ENCODE assay signal across 11 cellular contexts in the genomic region with DNA sequence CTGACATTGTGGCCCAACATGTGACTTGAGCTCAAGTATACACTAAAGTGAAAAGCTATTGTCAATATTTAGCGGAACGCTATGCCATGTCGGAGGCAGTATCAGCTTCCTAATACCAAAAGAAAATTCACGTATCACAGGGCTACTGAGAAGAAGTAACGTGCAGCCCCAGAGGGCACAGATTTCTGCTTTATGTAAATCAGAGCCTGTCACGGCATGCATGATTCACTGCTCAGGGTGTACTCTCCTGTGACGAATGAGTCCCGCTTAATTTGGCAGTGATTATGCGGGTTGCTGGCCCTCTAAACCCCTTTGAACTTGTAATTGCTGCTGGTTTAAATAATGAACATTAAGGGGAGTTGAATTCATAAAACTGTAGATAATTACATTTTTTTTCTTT.
DNase-seq lines count a peak whose midpoint lies in the region; ATAC-seq, FAIRE-seq and TF ChIP-seq lines count a peak whose summit lies in the region.
"Had no signal": no experiment of that assay in that cellular context is flagged by ENCODE, and none has a peak within 500 bp of the region (broad histone marks: within the 10 kb centered on the region; RNA-seq: fewer than 3 reads in every experiment).

No MANE protein-coding gene starts in this region.

- H3K27me3 ChIP-seq in GM23248 (replicated peaks; ENCODE audit: insufficient read depth): no peaks in the 10 kb centered on the region
- H3K27me3 ChIP-seq: MG63 had no signal

- H3K4me3 ChIP-seq in GM23248: 0 out of 2 replicates have a peak overlapping the region, but pooled peaks have one; percentile 54
- H3K4me3 ChIP-seq: MG63 had no signal

- no peak for ATAC-seq in HG03175 (IDR thresholded peaks at IDR 0.05; ENCODE audit: unreplicated experiment)
- ATAC-seq: activated T-cell treated with anti-CD3 and anti-CD28 coated beads, Interleukin-2, amount 50 U/mL, for 72 hours; stimulated activated naive B cell treated with anti-CD40 and anti-IgM and Interleukin-4, amounts not matched to agents 10 μg/mL and 1 μg/mL and 100 μg/mL, for 72 hours had no signal

- DNase-seq in GM23248: peak; percentile 93
- peak; percentile 35 for DNase-seq in T1000 (lab: John Stamatoyannopoulos, UW)
- DNase-seq in foreskin melanocyte: peak; percentile 10
- DNase-seq in retina: peak; percentile 49
- DNase-seq in Ammon's horn (ENCODE audit: low spot score): no peak
- DNase-seq in H54 (ENCODE audit: insufficient read length, low spot score): no peak
- no peak for DNase-seq in D341Med (ENCODE audit: low spot score)
- DNase-seq: activated T-cell treated with anti-CD3 and anti-CD28 coated beads, Interleukin-2, amount 50 U/mL, for 72 hours; MG63; stimulated activated naive B cell treated with anti-CD40 and anti-IgM and Interleukin-4, amounts not matched to agents 10 μg/mL and 1 μg/mL and 100 μg/mL, for 72 hours had no signal

- H3K27ac ChIP-seq in GM23248: peak overlapping the region; percentile 89

- no peaks in the 10 kb centered on the region for H3K9me3 ChIP-seq in GM23248 (ENCODE audit: low read depth)
- H3K9me3 ChIP-seq: MG63 had no signal

- no peak for TF ChIP-seq POLR2A in H54 (IDR thresholded peaks at IDR 0.05; ENCODE audit: low read depth, low read length)

- no peaks in the 10 kb centered on the region for H3K9me2 ChIP-seq in GM23248 (ENCODE audit: insufficient read depth)

- peaks cover 14% of the 10 kb centered on the region; the same call in 1 of the 2 replicates for H3K36me3 ChIP-seq in GM23248 (ENCODE audit: low read depth)
- H3K36me3 ChIP-seq: MG63 had no signal

- peaks cover 33% of the 10 kb centered on the region for H3K4me1 ChIP-seq in GM23248 (ENCODE audit: insufficient read depth)

- peaks cover 42% of the 10 kb centered on the region for H3F3A ChIP-seq in GM23248 (ENCODE audit: insufficient read depth)

- peaks cover 76% of the 10 kb centered on the region for H3K79me2 ChIP-seq in GM23248 (ENCODE audit: insufficient read depth)

- H4K20me1 ChIP-seq in GM23248 (ENCODE audit: insufficient read depth): no peaks in the 10 kb centered on the region

- no peak for FAIRE-seq in H54 (lab: Jason Lieb, UNC)

- H3K9ac ChIP-seq in GM23248: peak overlapping the region; percentile 72

- no peak overlapping the region for H2AFZ ChIP-seq in GM23248

- 38 to 40% methylated on average over 9 of the region's 9 CpGs for WGBS in GM23248 (ENCODE audit: low coverage in 1 of 2, low lambda C conversion rate in 2 of 2, missing lambda C conversion rate in 2 of 2), 2 experiments

- in situ Hi-C loops in GM23248 (cut with MboI): no loop called here

- peak overlapping the region; percentile 86 for H3K4me2 ChIP-seq in GM23248 (ENCODE audit: unreplicated experiment)

Comparison
In these comparisons a context has a peak if more than half of its experiments do, and no peak if none do; other contexts are left out.
1. DNase-seq: peak in GM23248 (single experiment), T1000 (single experiment), foreskin melanocyte (single experiment) and retina (single experiment); none in Ammon's horn (single experiment), H54 (single experiment) and D341Med (single experiment).